8 cellular contexts compared by ENCODE assay signal in genomic region chr11:111765984-111766833, GRCh38. TPM values are rescaled to one million over a fixed set of nuclear protein-coding genes. Genes with fewer than 3 reads are reported as not detected.
A peak's percentile ranks its signal among the peaks of the same experiment; 100 is the strongest.
DNase-seq lines count a peak whose midpoint lies in the region; ATAC-seq, FAIRE-seq and TF ChIP-seq lines count a peak whose summit lies in the region.

Gene PPP2R1B (minus strand): TSS chr11:111766389. CDS start chr11:111766361, 28 bp downstream.

- H3K36me3 Mint-ChIP-seq in T-helper 1 cell treated with Interleukin-12 subunit alpha and Interleukin-12 subunit beta and Interleukin-4 antibody, amounts not matched to agents 30 μg/mL and 1 μg/mL, for 36 hours (ENCODE audit: low read depth) = peaks cover 30% of the 10 kb centered on the region

- under 1% methylated on average over 55 of the region's 61 CpGs for WGBS in prostate gland
- WGBS in urinary bladder = under 1% methylated on average over 61 of the region's 61 CpGs

- H3K9me3 Mint-ChIP-seq in T-helper 1 cell treated with Interleukin-12 subunit alpha and Interleukin-12 subunit beta and Interleukin-4 antibody, amounts not matched to agents 30 μg/mL and 1 μg/mL, for 36 hours = no peaks in the 10 kb centered on the region

- peak; percentile 90 for DNase-seq in GM12891 (ENCODE audit: insufficient read length, low spot score)
- DNase-seq in NCI-H128 (lab: John Stamatoyannopoulos, UW; ENCODE audit: unreplicated experiment) = peak; percentile 39
- peak; percentile 40 for DNase-seq in amniotic stem cell (lab: John Stamatoyannopoulos, UW)
- peak; percentile 76 for DNase-seq in left ventricle myocardium inferior
- peak; percentile 82 for DNase-seq in prostate gland (ENCODE audit: low spot score)

- FAIRE-seq in GM12891 (lab: Jason Lieb, UNC) = peak; percentile 70

- H3K9me3 ChIP-seq in left ventricle myocardium inferior (replicated peaks) = no peaks in the 10 kb centered on the region
- no peaks in the 10 kb centered on the region for H3K9me3 ChIP-seq in prostate gland

- H3K27ac ChIP-seq in left ventricle myocardium inferior (replicated peaks) (peak within 1 kb of the TSS; percentile 88), prostate gland (peak within 1 kb of the TSS; percentile 87 to 93), urinary bladder (ENCODE audit: low read depth) (peak within 1 kb of the TSS; percentile 88)

- peak; percentile 86 for ATAC-seq in HG02678 (IDR thresholded peaks at IDR 0.05; ENCODE audit: unreplicated experiment)

- H3K36me3 ChIP-seq in left ventricle myocardium inferior (peaks cover 37% of the 10 kb centered on the region), prostate gland (no peaks in the 10 kb centered on the region), urinary bladder (ENCODE audit: insufficient read depth) (peaks cover 2% of the 10 kb centered on the region)

- H3K4me3 ChIP-seq in left ventricle myocardium inferior (peak within 1 kb of the TSS; percentile 97), prostate gland (peak within 1 kb of the TSS; percentile 64 to 91), urinary bladder (ENCODE audit: low read depth, low read length) (peak within 1 kb of the TSS; percentile 81)

- no peaks in the 10 kb centered on the region for H3K27me3 ChIP-seq in left ventricle myocardium inferior (ENCODE audit: low read depth)
- H3K27me3 ChIP-seq in prostate gland (replicated peaks; ENCODE audit: insufficient read depth) = no peaks in the 10 kb centered on the region

- peaks cover 46% of the 10 kb centered on the region for H3K4me1 ChIP-seq in left ventricle myocardium inferior
- no peaks in the 10 kb centered on the region for H3K4me1 ChIP-seq in prostate gland (replicated peaks)
- no peaks in the 10 kb centered on the region for H3K4me1 ChIP-seq in urinary bladder (ENCODE audit: insufficient read depth)

- no peak for TF ChIP-seq CTCF in left ventricle myocardium inferior (IDR thresholded peaks at IDR 0.05; ENCODE audit: borderline replicate concordance)
- TF ChIP-seq CTCF in prostate gland (IDR thresholded peaks at IDR 0.05) = no peak

- H3K4me1 Mint-ChIP-seq in T-helper 1 cell treated with Interleukin-12 subunit alpha and Interleukin-12 subunit beta and Interleukin-4 antibody, amounts not matched to agents 30 μg/mL and 1 μg/mL, for 36 hours (ENCODE audit: low read depth) = peaks cover 30% of the 10 kb centered on the region

- H3K27ac Mint-ChIP-seq in T-helper 1 cell treated with Interleukin-12 subunit alpha and Interleukin-12 subunit beta and Interleukin-4 antibody, amounts not matched to agents 30 μg/mL and 1 μg/mL, for 36 hours = peak within 1 kb of the TSS; percentile 96

- no peaks in the 10 kb centered on the region for H3K27me3 Mint-ChIP-seq in T-helper 1 cell treated with Interleukin-12 subunit alpha and Interleukin-12 subunit beta and Interleukin-4 antibody, amounts not matched to agents 30 μg/mL and 1 μg/mL, for 36 hours (ENCODE audit: low read depth)

- peak within 1 kb of the TSS; percentile 96 for H3K4me3 Mint-ChIP-seq in T-helper 1 cell treated with Interleukin-12 subunit alpha and Interleukin-12 subunit beta and Interleukin-4 antibody, amounts not matched to agents 30 μg/mL and 1 μg/mL, for 36 hours

- TF ChIP-seq POLR2A in GM12891 (IDR thresholded peaks at IDR 0.05; ENCODE audit: low read depth, low read length) = no peak
- peak; percentile 67 for TF ChIP-seq POLR2A in prostate gland (IDR thresholded peaks at IDR 0.05)

- intact Hi-C loops in left ventricle myocardium inferior (cut with micrococcal nuclease) = no loop called here
- intact Hi-C loops in prostate gland (cut with DNase I) = loop anchor here (2.0 to 5.0 kb wide), 2 partner anchors 76 to 163 kb away; partner anchors contain the start of gene SIK2

TF ChIP-seq in GM12891, 5 proteins besides CTCF, POLR2A, EP300 and RAD21:
- TF ChIP-seq POLR2AphosphoS5 (IDR thresholded peaks at IDR 0.05; ENCODE audit: low read depth, low read length) = no peak
- TF ChIP-seq TAF1 (IDR thresholded peaks at IDR 0.05; ENCODE audit: low read depth, low read length) = peak; percentile 81; the same call in 1 of the 2 replicates
TF ChIP-seq in GM12891: peak in this region for 1.

RNA-seq across cellular contexts. Expression of gene PPP2R1B, which starts in this region (rescaled TPM):
- polyA plus RNA-seq in GM12891 (2012; ENCODE audit: low read depth, missing spikeins) = 12.8 TPM
- total RNA-seq in left ventricle myocardium inferior (6.5 TPM), prostate gland (10 to 100 TPM; 15.4 to 41.4 TPM), urinary bladder (22.7 TPM)
- polyA plus RNA-seq in urinary bladder = 6.8 TPM

Comparison
In these comparisons a context has a peak if more than half of its experiments do, and no peak if none do; other contexts are left out.
1. Peak in every context shown above with its lines: DNase-seq, ATAC-seq, H3K4me3 ChIP-seq and H3K27ac ChIP-seq.
2. DNase-seq: peak in every context shown above with its lines; median percentile 90 in GM12891; 82 in prostate gland; 76 in left ventricle myocardium inferior; 40 in amniotic stem cell; 39 in NCI-H128.